Comparison of ENCODE assay signal across 8 cellular contexts in the genomic region with DNA sequence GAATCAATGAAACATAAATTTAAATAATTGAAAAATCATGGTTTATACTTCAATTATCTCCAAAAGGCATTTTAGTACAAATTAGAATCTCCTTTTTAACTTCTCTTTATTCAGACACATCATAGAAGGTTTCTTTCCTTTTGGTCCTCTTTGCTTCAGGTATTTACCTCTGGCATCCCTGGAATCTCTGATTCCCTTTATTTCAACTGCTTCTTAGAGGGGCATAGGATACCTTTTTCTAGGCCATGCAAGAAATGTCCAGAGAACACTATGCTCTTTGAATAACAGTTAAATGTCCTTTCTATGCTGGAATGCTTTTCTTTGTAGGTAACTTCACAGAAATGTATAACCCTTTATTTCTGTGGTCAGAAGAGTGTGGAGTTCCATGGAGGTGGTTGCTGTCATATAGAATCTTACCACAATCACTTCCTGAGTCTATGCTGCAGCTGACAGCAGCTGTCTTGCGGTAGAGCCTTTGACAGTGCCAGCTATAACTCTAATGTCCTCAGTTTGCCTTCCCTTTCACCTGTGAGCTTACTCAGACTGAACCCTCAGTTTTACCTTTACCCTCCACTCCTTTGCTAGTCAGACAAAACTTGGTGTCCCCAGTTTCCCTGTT. TPM values are rescaled to one million over a fixed set of nuclear protein-coding genes. Genes with fewer than 3 reads are reported as not detected.
DNase-seq lines count a peak whose midpoint lies in the region; ATAC-seq, FAIRE-seq and TF ChIP-seq lines count a peak whose summit lies in the region.

No MANE protein-coding gene starts in this region.

- H3K27me3 ChIP-seq in GM12878 (replicated peaks in 1 of 2; ENCODE audit: control insufficient read depth in 2 of 2, insufficient read depth in 2 of 2, low read length in 1 of 2) (no peaks in the 10 kb centered on the region), sigmoid colon (no peaks in the 10 kb centered on the region)

- H3K9ac ChIP-seq in GM12878 (ENCODE audit: control insufficient read depth, insufficient read depth, low read length), result no peak overlapping the region

- ATAC-seq in GM21360 (IDR thresholded peaks at IDR 0.05; ENCODE audit: unreplicated experiment) (peak; percentile 92), HG03432 (IDR thresholded peaks at IDR 0.05; ENCODE audit: unreplicated experiment) (peak; percentile 96), GM12878 (peak; percentile 94)

- no peak overlapping the region for H3K4me3 ChIP-seq in GM12864 (ENCODE audit: low read depth, low read length)
- peak overlapping the region; percentile 42; the same call in 1 of the 2 replicates for H3K4me3 ChIP-seq in GM12878
- no peak overlapping the region for H3K4me3 ChIP-seq in sigmoid colon

- no TSS peak for BruUV-seq in GM12878 (replicated peaks; lab: Mats Ljungman, UMichigan)

- CTCF ChIA-PET in GM12878 (lab: Yijun Ruan, JAX), result interaction anchor here (1.2 to 2.6 kb wide), 4 partner anchors 10 to 83 kb away, joined by 3 to 10 read pairs (median 6); no protein-coding TSS in a partner anchor

- intact Hi-C loops in GM12878 (cut with micrococcal nuclease; ENCODE audit: unreplicated experiment) (no loop called here), sigmoid colon (cut with DNase I) (no loop called here)

- H3K36me3 ChIP-seq in GM12878 (ENCODE audit: control insufficient read depth in 2 of 2, insufficient read depth in 2 of 2, low read length in 1 of 2) (no peaks in the 10 kb centered on the region), sigmoid colon (no peaks in the 10 kb centered on the region)

- 0% methylated on average over 1 of the region's 1 CpG for WGBS in GM12878 (ENCODE audit: insufficient coverage, insufficient replicate concordance, low lambda C conversion rate, missing lambda C conversion rate)
- 26 to 49% methylated on average over 1 of the region's 1 CpG for WGBS in sigmoid colon, 2 donors

- H4K20me1 ChIP-seq in GM12878 (ENCODE audit: control insufficient read depth, insufficient read depth), result no peaks in the 10 kb centered on the region

- H2AFZ ChIP-seq in GM12878 (ENCODE audit: control insufficient read depth, low read depth, low read length), result peak overlapping the region; percentile 58

- H3K27ac ChIP-seq in GM12878 (ENCODE audit: control insufficient read depth, insufficient read depth) (0 out of 2 replicates have a peak overlapping the region, but pooled peaks have one; percentile 14), sigmoid colon (peak overlapping the region in 2 of 4 donors; percentile 14 to 39)

- peaks cover 12% of the 10 kb centered on the region for H3K4me1 ChIP-seq in GM12878 (ENCODE audit: control insufficient read depth, insufficient read depth, low read length)
- H3K4me1 ChIP-seq in sigmoid colon, result peaks cover 0 to 10% (median 2%) of the 10 kb centered on the region in 4 donors

- RAD21 ChIA-PET in GM12878 (lab: Charles Lee; ENCODE audit: unreplicated experiment), result interaction anchor here (1.0 to 2.4 kb wide), 7 partner anchors 10 to 167 kb away, joined by 3 to 7 read pairs (median 5); no protein-coding TSS in a partner anchor

- SMC1A ChIA-PET in GM12878 (lab: Charles Lee; ENCODE audit: uncharacterized antibody, unreplicated experiment), result interaction anchor here (1.0 to 2.1 kb wide), 8 partner anchors 14 to 81 kb away, joined by 3 to 12 read pairs (median 6); no protein-coding TSS in a partner anchor

- 0 out of 2 replicates have a peak, but pooled peaks have one; percentile 2 for TF ChIP-seq RAD21 in GM12878 (IDR thresholded peaks at IDR 0.05; ENCODE audit: insufficient read depth, low read depth, low read length)

- peak overlapping the region; percentile 73 for H3K4me2 ChIP-seq in GM12878 (ENCODE audit: control insufficient read depth, insufficient read depth)

- H3K79me2 ChIP-seq in GM12878 (ENCODE audit: control insufficient read depth, insufficient read depth, low read length), result no peaks in the 10 kb centered on the region

- TF ChIP-seq POLR2A in GM12878 (IDR thresholded peaks at IDR 0.05; ENCODE audit: low read depth, low read length), result no peak
- no peak for TF ChIP-seq POLR2A in sigmoid colon (IDR thresholded peaks at IDR 0.05)

- TF ChIP-seq EP300 in GM12878 (IDR thresholded peaks at IDR 0.05; ENCODE audit: borderline replicate concordance in 1 of 2, control insufficient read depth in 1 of 2, low read depth in 2 of 2, low read length in 2 of 2) (no peak), sigmoid colon (IDR thresholded peaks at IDR 0.05) (no peak)

- in situ Hi-C loops in GM12878 (cut with MboI), result no loop called here

- no peak for TF ChIP-seq CTCF in GM12864 (IDR thresholded peaks at IDR 0.05; ENCODE audit: low read depth, low read length, missing control alignments)
- no peak for TF ChIP-seq CTCF in GM12878 (IDR thresholded peaks at IDR 0.05 in 2 of 3, conservative IDR thresholded peaks at IDR 0.05 in 1 of 3; ENCODE audit: control insufficient read depth in 2 of 3, extremely low read depth in 1 of 3, insufficient read depth in 1 of 3, low read depth in 3 of 3, low read length in 3 of 3)
- TF ChIP-seq CTCF in sigmoid colon (IDR thresholded peaks at IDR 0.05), result no peak

- POLR2A ChIA-PET in GM12878 (lab: Charles Lee), result interaction anchor here (1.1 to 1.5 kb wide), 3 partner anchors 10 to 53 kb away, joined by 3 read pairs; no protein-coding TSS in a partner anchor

- peak; percentile 79 for FAIRE-seq in GM12878 (lab: Jason Lieb, UNC)

- DNase-seq in GM12864 (ENCODE audit: low read depth) (peak; percentile 59), GM12878 (ENCODE audit: low read depth, low spot score) (peak; percentile 71), NCI-H1436 (lab: John Stamatoyannopoulos, UW) (no peak), sigmoid colon (no peak), DMS114 treated with DMSO at 0.1 percent for 48 hours (lab: John Stamatoyannopoulos, UW; ENCODE audit: unreplicated experiment) (no peak)
- no peak for DNase-seq in activated effector memory CD4-positive, alpha-beta T cell treated with Interleukin-2 at 50 U/mL for 16 hours

- H3K9me3 ChIP-seq in GM12878 (replicated peaks; ENCODE audit: control insufficient read depth, insufficient read depth, low read length) (no peaks in the 10 kb centered on the region), sigmoid colon (no peaks in the 10 kb centered on the region)

TF ChIP-seq in GM12878, 131 proteins besides CTCF, POLR2A, EP300 and RAD21 (continues in another document):
- TF ChIP-seq TAF1 (IDR thresholded peaks at IDR 0.05; ENCODE audit: borderline replicate concordance, low read depth, low read length), result no peak
- no peak for TF ChIP-seq EZH2 (IDR thresholded peaks at IDR 0.05; ENCODE audit: borderline replicate concordance, control insufficient read depth, low read depth, low read length)
- TF ChIP-seq ZNF217 (IDR thresholded peaks at IDR 0.05), result no peak
- TF ChIP-seq, protein P1, sequence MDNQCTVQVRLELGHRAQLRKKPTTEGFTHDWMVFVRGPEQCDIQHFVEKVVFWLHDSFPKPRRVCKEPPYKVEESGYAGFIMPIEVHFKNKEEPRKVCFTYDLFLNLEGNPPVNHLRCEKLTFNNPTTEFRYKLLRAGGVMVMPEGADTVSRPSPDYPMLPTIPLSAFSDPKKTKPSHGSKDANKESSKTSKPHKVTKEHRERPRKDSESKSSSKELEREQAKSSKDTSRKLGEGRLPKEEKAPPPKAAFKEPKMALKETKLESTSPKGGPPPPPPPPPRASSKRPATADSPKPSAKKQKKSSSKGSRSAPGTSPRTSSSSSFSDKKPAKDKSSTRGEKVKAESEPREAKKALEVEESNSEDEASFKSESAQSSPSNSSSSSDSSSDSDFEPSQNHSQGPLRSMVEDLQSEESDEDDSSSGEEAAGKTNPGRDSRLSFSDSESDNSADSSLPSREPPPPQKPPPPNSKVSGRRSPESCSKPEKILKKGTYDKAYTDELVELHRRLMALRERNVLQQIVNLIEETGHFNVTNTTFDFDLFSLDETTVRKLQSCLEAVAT (IDR thresholded peaks at IDR 0.05), result no peak
- TF ChIP-seq RBBP5 (conservative IDR thresholded peaks at IDR 0.05), result no peak
- TF ChIP-seq FOXK2 (IDR thresholded peaks at IDR 0.05), result no peak
- TF ChIP-seq ATF7 (IDR thresholded peaks at IDR 0.05; ENCODE audit: low read depth), result peak; percentile 24; the same call in 1 of the 2 replicates
- no peak for TF ChIP-seq TARDBP (IDR thresholded peaks at IDR 0.05; ENCODE audit: borderline replicate concordance)
- TF ChIP-seq, protein P2, sequence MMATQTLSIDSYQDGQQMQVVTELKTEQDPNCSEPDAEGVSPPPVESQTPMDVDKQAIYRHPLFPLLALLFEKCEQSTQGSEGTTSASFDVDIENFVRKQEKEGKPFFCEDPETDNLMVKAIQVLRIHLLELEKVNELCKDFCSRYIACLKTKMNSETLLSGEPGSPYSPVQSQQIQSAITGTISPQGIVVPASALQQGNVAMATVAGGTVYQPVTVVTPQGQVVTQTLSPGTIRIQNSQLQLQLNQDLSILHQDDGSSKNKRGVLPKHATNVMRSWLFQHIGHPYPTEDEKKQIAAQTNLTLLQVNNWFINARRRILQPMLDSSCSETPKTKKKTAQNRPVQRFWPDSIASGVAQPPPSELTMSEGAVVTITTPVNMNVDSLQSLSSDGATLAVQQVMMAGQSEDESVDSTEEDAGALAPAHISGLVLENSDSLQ (IDR thresholded peaks at IDR 0.05), result peak; percentile 36
- no peak for TF ChIP-seq JUND (IDR thresholded peaks at IDR 0.05; ENCODE audit: low read depth, low read length)
- TF ChIP-seq POLR2AphosphoS5 (IDR thresholded peaks at IDR 0.05; ENCODE audit: low read length), result no peak
- no peak for TF ChIP-seq ZNF274 (IDR thresholded peaks at IDR 0.05; ENCODE audit: insufficient read depth, insufficient read length)
- TF ChIP-seq ZNF24 (IDR thresholded peaks at IDR 0.05), result no peak

RNA-seq across cellular contexts. Expression of a gene that starts 8.6 kb away (rescaled TPM):
- 0.33 and 0.44 TPM in 2 replicates for total RNA-seq in GM12878 (2013; cell fraction: nucleolus; rRNA removed)
- total RNA-seq in GM12878 (2014; rRNA removed) (0.85 and 0.98 TPM in 2 replicates), GM12878 (2014; rRNA removed; fragmentation: Illumina TruSeq; extraction: Trizol) (1.1 and 1.2 TPM in 2 replicates), GM12878 (2021) (1.1 and 1.5 TPM in 2 replicates), sigmoid colon (1 to 10 TPM; 2.6 to 5.0 (median 3.7) TPM)
- 0.08 TPM for polyA plus RNA-seq in GM12878 (2011; ENCODE audit: low read depth)
- polyA plus RNA-seq in GM12878 (2011; rRNA removed) (0.17 and 0.27 TPM in 2 replicates), GM12878 (2014; fragmentation: Illumina TruSeq; extraction: Trizol) (0.78 and 0.93 TPM in 2 replicates), GM12878 (2014; fragmentation: Nextera tagmentation; extraction: Ambion mirVana) (under 1 TPM; 0.77 to 0.93 TPM), GM12878 (2014; rRNA removed) (0.74 and 0.92 TPM in 2 replicates), GM12878 (2016; fragmentation: Nextera tagmentation; extraction: Ambion mirVana) (1 to 10 TPM in 1 of 2 experiments, under 1 TPM in 1; 0.82 to 1.1 TPM), sigmoid colon (10 to 100 TPM in 1 of 3 donors, 1 to 10 TPM in 2; 4.2 to 24.0 (median 4.8) TPM)
- 0.06 and 0.10 TPM in 2 replicates for polyA plus RNA-seq in GM12878 (2011; cell fraction: cytosol; rRNA removed)
- polyA plus RNA-seq in GM12878 (2011; cell fraction: nucleus; rRNA removed), result 0.06 and 0.10 TPM in 2 replicates
- 0.13 and 0.14 TPM in 2 replicates for polyA plus RNA-seq in GM12878 (2012)
- polyA minus RNA-seq in GM12878 (2011; rRNA and poly(A)+ RNA removed), result 0.21 and 0.29 TPM in 2 replicates
- 0.27 TPM in 1 of 2 replicates, not detected in the other for polyA minus RNA-seq in GM12878 (2011; cell fraction: cytosol; rRNA and poly(A)+ RNA removed)
- polyA minus RNA-seq in GM12878 (2011; cell fraction: nucleus; rRNA and poly(A)+ RNA removed), result under 0.01 and 0.10 TPM in 2 replicates

Comparison
In these comparisons a context has a peak if more than half of its experiments do, and no peak if none do; other contexts are left out.
1. DNase-seq: peak in GM12864 (single experiment) and GM12878 (single experiment); none in NCI-H1436 (single experiment), activated effector memory CD4-positive, alpha-beta T cell treated with Interleukin-2 at 50 U/mL for 16 hours (single experiment), sigmoid colon (single experiment) and DMS114 treated with DMSO at 0.1 percent for 48 hours (single experiment).
2. Peak in every context shown above with its lines, with median percentiles within 50 percentile points of each other: ATAC-seq.